In the genomic region with DNA sequence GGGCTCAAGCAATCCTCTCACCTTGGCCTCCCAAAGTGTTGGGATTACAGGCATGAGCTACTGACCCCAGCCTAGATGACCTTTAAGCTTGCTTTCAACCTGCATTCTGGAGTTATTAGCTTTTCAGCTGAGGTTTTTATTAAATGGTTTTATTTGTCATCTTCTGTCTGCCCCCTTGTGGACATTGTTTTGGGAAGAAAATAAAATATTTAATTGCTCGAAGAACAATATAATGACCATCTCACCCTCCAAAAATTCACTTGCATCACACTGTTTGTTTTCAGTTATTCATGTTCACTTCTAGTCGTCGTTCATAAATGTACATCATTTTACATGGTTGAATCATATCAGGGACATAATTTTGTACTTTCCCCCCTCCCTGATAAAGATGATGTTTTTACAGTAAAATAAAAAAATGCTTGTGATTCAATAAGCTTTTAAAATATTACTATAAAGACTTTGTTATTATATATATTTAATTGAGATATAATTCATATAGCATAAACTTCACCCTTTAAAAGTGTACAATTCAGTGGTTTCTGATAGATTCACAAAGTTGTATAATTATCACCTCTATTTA, we compare ENCODE assay signal across 10 cellular contexts. TPM values are rescaled to one million over a fixed set of nuclear protein-coding genes. Genes with fewer than 3 reads are reported as not detected.
A peak's percentile ranks its signal among the peaks of the same experiment; 100 is the strongest.
DNase-seq lines count a peak whose midpoint lies in the region; ATAC-seq, FAIRE-seq and TF ChIP-seq lines count a peak whose summit lies in the region.
"Had no signal": no experiment of that assay in that cellular context is flagged by ENCODE, and none has a peak within 500 bp of the region (broad histone marks: within the 10 kb centered on the region; RNA-seq: fewer than 3 reads in every experiment).

No MANE protein-coding gene starts in this region.

- H3F3A ChIP-seq in SU-DHL-6 (ENCODE audit: insufficient read depth): no peaks in the 10 kb centered on the region

- in situ Hi-C loops in GM13977 (cut with MboI; ENCODE audit: low pct_unique_long_range_greater_than_20kb, low sequenced_read_pairs, unreplicated experiment): no loop called here

- H4K20me1 ChIP-seq in SU-DHL-6 (ENCODE audit: low read depth, low read length): no peaks in the 10 kb centered on the region
- no peaks in the 10 kb centered on the region for H4K20me1 ChIP-seq in hepatocyte (ENCODE audit: insufficient read depth, poor library complexity, severe bottlenecking)

- CTCF ChIA-PET in A549 (lab: Yijun Ruan, JAX): interaction anchor here (0.6 to 14.5 kb wide), 38 partner anchors 9 to 265 kb away, joined by 3 to 484 read pairs (median 6); a partner anchor contains a TSS

- no peaks in the 10 kb centered on the region for H3K27me3 ChIP-seq in SU-DHL-6 (ENCODE audit: low read length)
- H3K27me3 ChIP-seq in hepatocyte: no peaks in the 10 kb centered on the region

- H2AFZ ChIP-seq in SU-DHL-6 (ENCODE audit: low read depth, low read length, severe bottlenecking) (no peak overlapping the region), hepatocyte (no peak overlapping the region)

- 3% methylated on average over 3 of the region's 3 CpGs for WGBS in A549 (ENCODE audit: missing lambda C conversion rate)
- WGBS in hepatocyte (ENCODE audit: low lambda C conversion rate, missing lambda C conversion rate): 33% methylated on average over 3 of the region's 3 CpGs

- FAIRE-seq in A549 (lab: Jason Lieb, UNC): no peak
- FAIRE-seq: GM12892 had no signal

- no peaks in the 10 kb centered on the region for H3K79me2 ChIP-seq in SU-DHL-6 (ENCODE audit: insufficient read depth, low read length)
- H3K79me2 ChIP-seq in hepatocyte: no peaks in the 10 kb centered on the region

- POLR2A ChIA-PET in A549 (lab: Yijun Ruan, JAX): interaction anchor here (1.0 to 2.6 kb wide), 4 partner anchors 10 to 210 kb away, joined by 3 to 30 read pairs (median 4); a partner anchor contains a TSS

- H3K27ac ChIP-seq in A549 (peak overlapping the region in 1 of 2 experiments; percentile 52; a peak in 2 of 6 replicates), SU-DHL-6 (ENCODE audit: low read depth, low read length) (no peak overlapping the region), hepatocyte (no peak overlapping the region)

- no peak for TF ChIP-seq POLR2A in A549 (IDR thresholded peaks at IDR 0.05; ENCODE audit: low read length)

- H3K36me3 ChIP-seq in SU-DHL-6 (ENCODE audit: low read length): no peaks in the 10 kb centered on the region
- no peaks in the 10 kb centered on the region for H3K36me3 ChIP-seq in hepatocyte (replicated peaks; ENCODE audit: insufficient read depth, low read depth)

- TF ChIP-seq RAD21 in A549 (conservative IDR thresholded peaks at IDR 0.05 in 1 of 2, IDR thresholded peaks at IDR 0.05 in 1 of 2): peak; percentile 42 to 46

- no peak overlapping the region for H3K9ac ChIP-seq in SU-DHL-6 (ENCODE audit: low read length)

- H3K4me3 ChIP-seq in A549: no peak overlapping the region
- H3K4me3 ChIP-seq in SU-DHL-6 (ENCODE audit: insufficient read depth, low read length, poor library complexity, severe bottlenecking): no peak overlapping the region
- no peak overlapping the region for H3K4me3 ChIP-seq in hepatocyte

- H3K9me3 ChIP-seq in A549 (no peaks in the 10 kb centered on the region), SU-DHL-6 (ENCODE audit: insufficient read depth, low read length) (no peaks in the 10 kb centered on the region), hepatocyte (ENCODE audit: low read depth) (no peaks in the 10 kb centered on the region)

- peak; percentile 78 for TF ChIP-seq CTCF in A549 (IDR thresholded peaks at IDR 0.05)
- TF ChIP-seq CTCF in GM13977 (IDR thresholded peaks at IDR 0.05; ENCODE audit: extremely low read depth, insufficient read depth, missing control alignments): peak; percentile 37
- TF ChIP-seq CTCF in SU-DHL-6 (IDR thresholded peaks at IDR 0.05; ENCODE audit: insufficient read depth, low read length, poor library complexity, severe bottlenecking): peak; percentile 36
- TF ChIP-seq CTCF in hepatocyte (IDR thresholded peaks at IDR 0.05; ENCODE audit: poor library complexity): peak; percentile 56

- H3K4me1 ChIP-seq in A549 (peaks cover 28% of the 10 kb centered on the region), hepatocyte (ENCODE audit: insufficient read depth) (peaks cover 6% of the 10 kb centered on the region)

- peak overlapping the region; percentile 63; the same call in 2 of the 3 replicates for H3K4me2 ChIP-seq in A549
- no peak overlapping the region for H3K4me2 ChIP-seq in SU-DHL-6 (ENCODE audit: low read depth, low read length, poor library complexity, severe bottlenecking)
- no peak overlapping the region for H3K4me2 ChIP-seq in hepatocyte

- no peak for ATAC-seq in A549
- ATAC-seq in GM21515 (IDR thresholded peaks at IDR 0.05; ENCODE audit: unreplicated experiment): no peak
- no peak for ATAC-seq in GM18511 (IDR thresholded peaks at IDR 0.05; ENCODE audit: unreplicated experiment)

- DNase-seq in A549 (ENCODE audit: low read depth in 1 of 2, low spot score in 1 of 2) (peak in 1 of 2 experiments; percentile 69), GM13977 (ENCODE audit: low spot score) (peak; percentile 34), hepatocyte (ENCODE audit: low spot score) (peak; percentile 37), DMS114 treated with DMSO at 0.1 percent for 48 hours (lab: John Stamatoyannopoulos, UW; ENCODE audit: unreplicated experiment) (no peak)
- DNase-seq in activated CD4-positive, CD25-positive, alpha-beta regulatory T cell (lab: John Stamatoyannopoulos, UW): no peak
- DNase-seq: foreskin melanocyte had no signal

- H3K9me2 ChIP-seq in SU-DHL-6 (replicated peaks; ENCODE audit: insufficient read depth, low read length): no peaks in the 10 kb centered on the region
- H3K9me2 ChIP-seq in hepatocyte (replicated peaks; ENCODE audit: insufficient read depth): no peaks in the 10 kb centered on the region

- TF ChIP-seq EP300 in A549 (IDR thresholded peaks at IDR 0.05): no peak

TF ChIP-seq in A549, 52 proteins besides CTCF, POLR2A, EP300 and RAD21 (continues in another document):
- no peak for TF ChIP-seq POLR2AphosphoS2 (conservative IDR thresholded peaks at IDR 0.05; ENCODE audit: low read length)
- no peak for TF ChIP-seq KDM5A (IDR thresholded peaks at IDR 0.05)
- TF ChIP-seq HEYL (CRISPR knock-in tag; IDR thresholded peaks at IDR 0.05): no peak
- TF ChIP-seq FOSL2 (IDR thresholded peaks at IDR 0.05): no peak
- 0 out of 2 replicates have a peak, but pooled peaks have one; percentile 8 for TF ChIP-seq FOSL2 (CRISPR knock-in tag; IDR thresholded peaks at IDR 0.05)
- TF ChIP-seq MAFK (IDR thresholded peaks at IDR 0.05; ENCODE audit: partially characterized antibody): no peak
- TF ChIP-seq NR3C1 (IDR thresholded peaks at IDR 0.05): no peak
- TF ChIP-seq EHMT2 (IDR thresholded peaks at IDR 0.05; ENCODE audit: low read depth): no peak
- TF ChIP-seq, protein P1, sequence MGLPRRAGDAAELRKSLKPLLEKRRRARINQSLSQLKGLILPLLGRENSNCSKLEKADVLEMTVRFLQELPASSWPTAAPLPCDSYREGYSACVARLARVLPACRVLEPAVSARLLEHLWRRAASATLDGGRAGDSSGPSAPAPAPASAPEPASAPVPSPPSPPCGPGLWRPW (IDR thresholded peaks at IDR 0.05): no peak
- no peak for TF ChIP-seq SREBF2 (IDR thresholded peaks at IDR 0.05)
- no peak for TF ChIP-seq MYC (IDR thresholded peaks at IDR 0.05; ENCODE audit: borderline replicate concordance, low read length)
- TF ChIP-seq CEBPB (IDR thresholded peaks at IDR 0.05): peak in 1 of 2 experiments; percentile 15; a peak in 1 of 4 replicates
- peak; percentile 62; the same call in 2 of the 3 replicates for TF ChIP-seq SMC3 (IDR thresholded peaks at IDR 0.05)
- TF ChIP-seq ZNF302 (CRISPR knock-in tag; IDR thresholded peaks at IDR 0.05): no peak
- no peak for TF ChIP-seq ZFP36 (IDR thresholded peaks at IDR 0.05; ENCODE audit: borderline replicate concordance, partially characterized antibody)
- no peak for TF ChIP-seq ZC3H11A (IDR thresholded peaks at IDR 0.05)

RNA-seq across cellular contexts. Expression of a gene that starts 10.1 kb away (rescaled TPM):
- polyA plus RNA-seq in A549 (2011; rRNA removed) (154 and 175 TPM in 2 replicates), A549 (2017; fragmentation: RNase III; extraction: RNeasy Plus Mini Kit Qiagen cat#74134 plus additional on column Dnase treatment) (34.6 to 37.7 TPM (median 34.9 TPM) in 3 replicates), hepatocyte (36.8 and 39.8 TPM in 2 replicates)
- polyA plus RNA-seq in A549 (2012; cell fraction: cytosol; rRNA removed): 35.2 and 38.6 TPM in 2 replicates
- polyA plus RNA-seq in A549 (2012; cell fraction: nucleus; rRNA removed): 27.6 and 38.4 TPM in 2 replicates
- 90.6 and 109 TPM in 2 replicates for polyA minus RNA-seq in A549 (2011; rRNA and poly(A)+ RNA removed)
- 24.9 and 26.5 TPM in 2 replicates for total RNA-seq in hepatocyte

RNA-seq across cellular contexts. Expression of a gene that starts 10.5 kb away (rescaled TPM):
- 35.5 and 40.5 TPM in 2 replicates for polyA plus RNA-seq in A549 (2011; rRNA removed)
- polyA plus RNA-seq in A549 (2012; cell fraction: cytosol; rRNA removed): 11.1 and 19.5 TPM in 2 replicates
- polyA plus RNA-seq in A549 (2012; cell fraction: nucleus; rRNA removed): 9.9 and 10.0 TPM in 2 replicates
- polyA plus RNA-seq in A549 (2017; fragmentation: RNase III; extraction: RNeasy Plus Mini Kit Qiagen cat#74134 plus additional on column Dnase treatment): 18.0 to 22.6 TPM (median 20.0 TPM) in 3 replicates
- 28.7 and 32.3 TPM in 2 replicates for polyA minus RNA-seq in A549 (2011; rRNA and poly(A)+ RNA removed)
- total RNA-seq in hepatocyte: 28.3 and 30.7 TPM in 2 replicates
- polyA plus RNA-seq in hepatocyte: 16.1 and 17.8 TPM in 2 replicates

RNA-seq across cellular contexts. Expression of a gene that starts 20.2 kb away (rescaled TPM):
- polyA plus RNA-seq in A549 (2011; rRNA removed): 0.99 and 1.5 TPM in 2 replicates
- polyA plus RNA-seq in A549 (2012; cell fraction: cytosol; rRNA removed): 3.4 and 5.1 TPM in 2 replicates
- 5.8 and 8.4 TPM in 2 replicates for polyA plus RNA-seq in A549 (2012; cell fraction: nucleus; rRNA removed)
- polyA plus RNA-seq in A549 (2017; fragmentation: RNase III; extraction: RNeasy Plus Mini Kit Qiagen cat#74134 plus additional on column Dnase treatment): 2.2 to 2.8 TPM (median 2.8 TPM) in 3 replicates
- polyA minus RNA-seq in A549 (2011; rRNA and poly(A)+ RNA removed): 0.66 and 0.83 TPM in 2 replicates
- total RNA-seq in hepatocyte: not detected in 2 replicates
- not detected in 2 replicates for polyA plus RNA-seq in hepatocyte

RNA-seq across cellular contexts. Expression of a gene that starts 34.1 kb away (rescaled TPM):
- polyA plus RNA-seq in A549 (2011; rRNA removed) (50.0 and 56.4 TPM in 2 replicates), A549 (2017; fragmentation: RNase III; extraction: RNeasy Plus Mini Kit Qiagen cat#74134 plus additional on column Dnase treatment) (49.3 to 59.3 TPM (median 55.5 TPM) in 3 replicates), hepatocyte (8.0 and 12.5 TPM in 2 replicates)
- polyA plus RNA-seq in A549 (2012; cell fraction: cytosol; rRNA removed): 108 and 115 TPM in 2 replicates
- polyA plus RNA-seq in A549 (2012; cell fraction: nucleus; rRNA removed): 170 and 181 TPM in 2 replicates
- 41.0 and 46.7 TPM in 2 replicates for polyA minus RNA-seq in A549 (2011; rRNA and poly(A)+ RNA removed)
- total RNA-seq in hepatocyte: 3.4 and 4.1 TPM in 2 replicates

Comparison
In these comparisons a context has a peak if more than half of its experiments do, and no peak if none do; other contexts are left out.
1. DNase-seq: peak in GM13977 (single experiment) and hepatocyte (single experiment); none in activated CD4-positive, CD25-positive, alpha-beta regulatory T cell (0 of 4) and DMS114 treated with DMSO at 0.1 percent for 48 hours (single experiment).
2. Peak in every context shown above with its lines, with median percentiles within 50 percentile points of each other: CTCF ChIP-seq.